Comparison of ENCODE assay signal across 19 cellular contexts in genomic region chr18:7895346-7895745, GRCh38.
A peak's percentile ranks its signal among the peaks of the same experiment; 100 is the strongest.
DNase-seq lines count a peak whose midpoint lies in the region; ATAC-seq, FAIRE-seq and TF ChIP-seq lines count a peak whose summit lies in the region.
"Had no signal": no experiment of that assay in that cellular context is flagged by ENCODE, and none has a peak within 500 bp of the region (broad histone marks: within the 10 kb centered on the region; RNA-seq: fewer than 3 reads in every experiment).

No MANE protein-coding gene starts in this region.

- H3K18ac ChIP-seq in mesendoderm (ENCODE audit: low read length), result peak overlapping the region; percentile 45

- H2BK5ac ChIP-seq in mesendoderm (ENCODE audit: low read length), result no peak overlapping the region

- TF ChIP-seq POLR2A in A549 (IDR thresholded peaks at IDR 0.05; ENCODE audit: low read length), result no peak

- H3K4ac ChIP-seq in mesendoderm (ENCODE audit: low read depth, low read length), result no peak overlapping the region

- H2BK120ac ChIP-seq in mesendoderm (ENCODE audit: low read depth, low read length), result no peak overlapping the region

- no peak overlapping the region for H3K23ac ChIP-seq in mesendoderm (ENCODE audit: low read length)

- DNase-seq in Right ventricle myocardium superior (no peak), right atrium auricular region (ENCODE audit: low spot score) (no peak), A549 (ENCODE audit: low read depth in 1 of 2, low spot score in 1 of 2) (no peak), mesendoderm (no peak), LoVo (ENCODE audit: low spot score) (no peak)
- DNase-seq: 8988T; C1 segment of cervical spinal cord; Calu3; CD4-positive, alpha-beta memory T cell; COR-L47; DMS153; DND-41; GOT3; HFFc6 had no signal

- no peaks in the 10 kb centered on the region for H3K79me2 ChIP-seq in mesendoderm (ENCODE audit: control insufficient read depth, insufficient read depth, low read length)

- no peak for TF ChIP-seq CTCF in right atrium auricular region (IDR thresholded peaks at IDR 0.05)
- no peak for TF ChIP-seq CTCF in A549 (IDR thresholded peaks at IDR 0.05)

- no peak overlapping the region for H3K4me2 ChIP-seq in A549
- H3K4me2 ChIP-seq in mesendoderm (ENCODE audit: low read length), result no peak overlapping the region

- 84% methylated on average over 5 of the region's 5 CpGs for WGBS in A549 (ENCODE audit: missing lambda C conversion rate)
- no CpG with 5 or more reads among the region's 5 CpGs for WGBS in mesendoderm (ENCODE audit: extremely low coverage, insufficient coverage, low lambda C conversion rate)

- H3K27ac ChIP-seq in right atrium auricular region (no peak overlapping the region), A549 (peak overlapping the region; percentile 69 to 99; a peak in 5 of 6 replicates), mesendoderm (ENCODE audit: low read depth, low read length) (no peak overlapping the region)

- H3K9ac ChIP-seq in mesendoderm (ENCODE audit: low read length), result no peak overlapping the region

- no peak overlapping the region for H3K4me3 ChIP-seq in right atrium auricular region
- no peak overlapping the region for H3K4me3 ChIP-seq in A549
- H3K4me3 ChIP-seq in mesendoderm (ENCODE audit: low read length), result no peak overlapping the region
- H3K4me3 ChIP-seq: HAP-1 had no signal

- no peak for TF ChIP-seq RAD21 in A549 (conservative IDR thresholded peaks at IDR 0.05 in 1 of 2, IDR thresholded peaks at IDR 0.05 in 1 of 2)

- H2AK5ac ChIP-seq in mesendoderm (ENCODE audit: low read length), result no peak overlapping the region

- no peak overlapping the region for H4K5ac ChIP-seq in mesendoderm (ENCODE audit: low read length)

- H3K4me1 ChIP-seq in right atrium auricular region, result peaks cover 0 to 14% of the 10 kb centered on the region in 2 donors
- H3K4me1 ChIP-seq in A549, result peaks cover 52% of the 10 kb centered on the region
- H3K4me1 ChIP-seq in mesendoderm (ENCODE audit: control insufficient read depth, low read depth, low read length), result peaks cover 13% of the 10 kb centered on the region
- H3K4me1 ChIP-seq: HAP-1 had no signal

- H3K79me1 ChIP-seq in mesendoderm (ENCODE audit: low read length), result no peaks in the 10 kb centered on the region

- no peaks in the 10 kb centered on the region for H3K36me3 ChIP-seq in right atrium auricular region
- no peaks in the 10 kb centered on the region for H3K36me3 ChIP-seq in mesendoderm (ENCODE audit: control insufficient read depth, insufficient read depth, low read length)
- H3K36me3 ChIP-seq: HAP-1 had no signal

- CTCF ChIA-PET in A549 (lab: Yijun Ruan, JAX), result no interaction called here

- POLR2A ChIA-PET in A549 (lab: Yijun Ruan, JAX), result no interaction called here

- intact Hi-C loops in Right ventricle myocardium superior (cut with DNase I), result no loop called here

- H3K9me3 ChIP-seq in right atrium auricular region, result no peaks in the 10 kb centered on the region
- no peaks in the 10 kb centered on the region for H3K9me3 ChIP-seq in A549
- H3K9me3 ChIP-seq: HAP-1 had no signal

- no peak overlapping the region for H3K56ac ChIP-seq in mesendoderm (ENCODE audit: low read length)

- peak; percentile 36 for ATAC-seq in Right ventricle myocardium superior (ENCODE audit: poor library complexity)
- ATAC-seq in A549, result no peak
- no peak for ATAC-seq in HG03045 (IDR thresholded peaks at IDR 0.05; ENCODE audit: unreplicated experiment)

- H3K27me3 ChIP-seq in right atrium auricular region (no peaks in the 10 kb centered on the region), mesendoderm (ENCODE audit: insufficient read depth, low read length, poor library complexity) (no peaks in the 10 kb centered on the region)

- FAIRE-seq in A549 (lab: Jason Lieb, UNC), result no peak
- FAIRE-seq: G401.6, GM12892, H54 had no signal

- no peak overlapping the region for H2BK15ac ChIP-seq in mesendoderm (replicated peaks; ENCODE audit: low read depth)

- no peak overlapping the region for H4K8ac ChIP-seq in mesendoderm (ENCODE audit: low read depth, low read length)

- no peak for TF ChIP-seq EP300 in A549 (IDR thresholded peaks at IDR 0.05)

TF ChIP-seq in A549, 52 proteins besides CTCF, POLR2A, EP300 and RAD21:
- TF ChIP-seq HES2 (IDR thresholded peaks at IDR 0.05), result no peak
- TF ChIP-seq ZSCAN20 (CRISPR knock-in tag; IDR thresholded peaks at IDR 0.05), result no peak
- TF ChIP-seq KDM5A (IDR thresholded peaks at IDR 0.05), result no peak
- no peak for TF ChIP-seq CEBPB (IDR thresholded peaks at IDR 0.05)
- no peak for TF ChIP-seq CHD4 (IDR thresholded peaks at IDR 0.05; ENCODE audit: borderline replicate concordance)
- no peak for TF ChIP-seq RNF2 (IDR thresholded peaks at IDR 0.05; ENCODE audit: borderline replicate concordance, low read depth)
- TF ChIP-seq ZNF302 (CRISPR knock-in tag; IDR thresholded peaks at IDR 0.05), result no peak
- TF ChIP-seq BCL3 (IDR thresholded peaks at IDR 0.05), result no peak

Comparison
In these comparisons a context has a peak if more than half of its experiments do, and no peak if none do; other contexts are left out.
1. H3K27ac ChIP-seq: peak in A549 (2 of 2); none in right atrium auricular region (0 of 2) and mesendoderm (single experiment).